ENCODE assay signal across 1 cellular context in the genomic region with DNA sequence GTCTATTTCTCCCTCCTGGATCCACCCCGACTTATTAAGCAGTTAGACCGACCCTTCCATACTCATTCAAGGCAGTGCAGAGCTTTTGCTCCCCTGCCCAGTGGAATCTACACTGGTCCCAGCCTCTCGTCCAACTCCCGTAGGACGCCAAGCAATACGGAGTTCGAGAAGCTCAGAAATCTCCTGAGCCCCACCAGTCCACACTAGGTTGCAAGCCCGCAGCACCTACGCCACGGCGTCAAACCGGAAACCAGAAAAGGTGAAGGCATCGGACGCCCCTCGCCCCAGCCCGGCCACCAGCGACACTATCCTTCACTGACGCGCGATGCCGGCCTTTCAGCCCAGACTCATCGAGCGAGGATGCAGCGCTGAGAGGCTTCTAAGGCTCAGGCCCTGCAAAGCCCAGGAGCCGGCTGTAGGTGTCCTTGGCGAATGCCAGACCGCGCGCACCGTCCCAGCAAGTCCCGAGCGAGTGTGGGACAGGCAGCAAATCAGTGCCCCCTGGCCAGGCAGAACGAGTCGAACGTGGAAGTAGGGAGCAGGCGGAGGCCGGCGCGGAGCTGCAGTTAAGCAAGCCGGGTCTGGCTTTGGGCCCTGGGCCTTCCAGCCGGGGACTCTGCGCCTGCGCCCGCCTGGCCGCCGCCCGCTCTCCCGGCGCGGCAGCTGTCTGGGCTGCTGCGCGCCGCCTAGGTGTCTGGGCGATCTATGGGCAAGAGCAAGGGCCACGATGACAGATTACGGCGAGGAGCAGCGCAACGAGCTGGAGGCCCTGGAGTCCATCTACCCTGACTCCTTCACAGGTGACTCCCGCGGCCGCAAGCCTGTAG.
TF ChIP-seq lines count a peak whose summit lies in the region.

A gene with protein sequence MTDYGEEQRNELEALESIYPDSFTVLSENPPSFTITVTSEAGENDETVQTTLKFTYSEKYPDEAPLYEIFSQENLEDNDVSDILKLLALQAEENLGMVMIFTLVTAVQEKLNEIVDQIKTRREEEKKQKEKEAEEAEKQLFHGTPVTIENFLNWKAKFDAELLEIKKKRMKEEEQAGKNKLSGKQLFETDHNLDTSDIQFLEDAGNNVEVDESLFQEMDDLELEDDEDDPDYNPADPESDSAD (plus strand): TSS at position 649 of the 827 bp plus-strand sequence. CDS start 79 bp downstream, at position 728.

TF ChIP-seq in GM12878, 131 proteins besides CTCF, POLR2A, EP300 and RAD21 (continued from another document and continues in another):
- TF ChIP-seq, protein P1, sequence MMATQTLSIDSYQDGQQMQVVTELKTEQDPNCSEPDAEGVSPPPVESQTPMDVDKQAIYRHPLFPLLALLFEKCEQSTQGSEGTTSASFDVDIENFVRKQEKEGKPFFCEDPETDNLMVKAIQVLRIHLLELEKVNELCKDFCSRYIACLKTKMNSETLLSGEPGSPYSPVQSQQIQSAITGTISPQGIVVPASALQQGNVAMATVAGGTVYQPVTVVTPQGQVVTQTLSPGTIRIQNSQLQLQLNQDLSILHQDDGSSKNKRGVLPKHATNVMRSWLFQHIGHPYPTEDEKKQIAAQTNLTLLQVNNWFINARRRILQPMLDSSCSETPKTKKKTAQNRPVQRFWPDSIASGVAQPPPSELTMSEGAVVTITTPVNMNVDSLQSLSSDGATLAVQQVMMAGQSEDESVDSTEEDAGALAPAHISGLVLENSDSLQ (IDR thresholded peaks at IDR 0.05): peak; percentile 34; the same call in 1 of the 2 replicates
- TF ChIP-seq BACH1 (IDR thresholded peaks at IDR 0.05; ENCODE audit: borderline replicate concordance) (peak; percentile 57; the same call in 1 of the 2 replicates), CREB1 (IDR thresholded peaks at IDR 0.05; ENCODE audit: low read depth) (peak; percentile 88), RUNX3 (IDR thresholded peaks at IDR 0.05; ENCODE audit: low read length) (peak; percentile 50), CHD2 (IDR thresholded peaks at IDR 0.05; ENCODE audit: borderline replicate concordance, low read depth, low read length) (peak; percentile 93), YY1 (IDR thresholded peaks at IDR 0.05; ENCODE audit: low read depth, low read length) (peak; percentile 91), TCF12 (IDR thresholded peaks at IDR 0.05; ENCODE audit: low read depth, low read length) (no peak), ZBED1 (IDR thresholded peaks at IDR 0.05; ENCODE audit: borderline replicate concordance) (no peak), IKZF1 (conservative IDR thresholded peaks at IDR 0.05) (peak; percentile 99), IRF4 (IDR thresholded peaks at IDR 0.05; ENCODE audit: low read depth, low read length) (0 out of 2 replicates have a peak, but pooled peaks have one; percentile 17), NR2C2 (IDR thresholded peaks at IDR 0.05; ENCODE audit: borderline replicate concordance, control insufficient read depth, insufficient read length, low read depth) (peak; percentile 95), RELA (IDR thresholded peaks at IDR 0.05; ENCODE audit: borderline replicate concordance, partially characterized antibody) (peak; percentile 91), HDAC6 (IDR thresholded peaks at IDR 0.05; ENCODE audit: unreplicated experiment) (peak; percentile 50), DPF2 (IDR thresholded peaks at IDR 0.05) (no peak), NR2C1 (IDR thresholded peaks at IDR 0.05) (peak; percentile 56), CBX5 (IDR thresholded peaks at IDR 0.05; ENCODE audit: low read depth) (peak; percentile 19; the same call in 1 of the 2 replicates), ZNF217 (IDR thresholded peaks at IDR 0.05) (no peak), RBBP5 (conservative IDR thresholded peaks at IDR 0.05) (no peak; the same call in 1 of the 2 replicates), SIX5 (IDR thresholded peaks at IDR 0.05; ENCODE audit: low read depth, low read length, severe bottlenecking) (peak; percentile 72), MTA2 (IDR thresholded peaks at IDR 0.05; ENCODE audit: low read depth) (no peak; the same call in 1 of the 2 replicates), MTA3 (IDR thresholded peaks at IDR 0.05; ENCODE audit: borderline replicate concordance, low read length) (no peak), HCFC1 (IDR thresholded peaks at IDR 0.05; ENCODE audit: low read length) (peak; percentile 92), GABPA (IDR thresholded peaks at IDR 0.05; ENCODE audit: low read depth) (no peak), NRF1 (conservative IDR thresholded peaks at IDR 0.05; ENCODE audit: low read depth, low read length) (peak; percentile 76), JUND (IDR thresholded peaks at IDR 0.05; ENCODE audit: low read depth, low read length) (0 out of 2 replicates have a peak, but pooled peaks have one; percentile 26), SMAD1 (IDR thresholded peaks at IDR 0.05; ENCODE audit: low read depth, partially characterized antibody) (no peak), CBX3 (IDR thresholded peaks at IDR 0.05; ENCODE audit: borderline replicate concordance, low read depth) (no peak), TCF7 (IDR thresholded peaks at IDR 0.05; ENCODE audit: borderline replicate concordance) (peak; percentile 46; the same call in 1 of the 2 replicates)
- TF ChIP-seq, protein P2, sequence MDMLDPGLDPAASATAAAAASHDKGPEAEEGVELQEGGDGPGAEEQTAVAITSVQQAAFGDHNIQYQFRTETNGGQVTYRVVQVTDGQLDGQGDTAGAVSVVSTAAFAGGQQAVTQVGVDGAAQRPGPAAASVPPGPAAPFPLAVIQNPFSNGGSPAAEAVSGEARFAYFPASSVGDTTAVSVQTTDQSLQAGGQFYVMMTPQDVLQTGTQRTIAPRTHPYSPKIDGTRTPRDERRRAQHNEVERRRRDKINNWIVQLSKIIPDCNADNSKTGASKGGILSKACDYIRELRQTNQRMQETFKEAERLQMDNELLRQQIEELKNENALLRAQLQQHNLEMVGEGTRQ (IDR thresholded peaks at IDR 0.05; ENCODE audit: borderline replicate concordance, low read depth, low read length): no peak
- TF ChIP-seq, protein P3, sequence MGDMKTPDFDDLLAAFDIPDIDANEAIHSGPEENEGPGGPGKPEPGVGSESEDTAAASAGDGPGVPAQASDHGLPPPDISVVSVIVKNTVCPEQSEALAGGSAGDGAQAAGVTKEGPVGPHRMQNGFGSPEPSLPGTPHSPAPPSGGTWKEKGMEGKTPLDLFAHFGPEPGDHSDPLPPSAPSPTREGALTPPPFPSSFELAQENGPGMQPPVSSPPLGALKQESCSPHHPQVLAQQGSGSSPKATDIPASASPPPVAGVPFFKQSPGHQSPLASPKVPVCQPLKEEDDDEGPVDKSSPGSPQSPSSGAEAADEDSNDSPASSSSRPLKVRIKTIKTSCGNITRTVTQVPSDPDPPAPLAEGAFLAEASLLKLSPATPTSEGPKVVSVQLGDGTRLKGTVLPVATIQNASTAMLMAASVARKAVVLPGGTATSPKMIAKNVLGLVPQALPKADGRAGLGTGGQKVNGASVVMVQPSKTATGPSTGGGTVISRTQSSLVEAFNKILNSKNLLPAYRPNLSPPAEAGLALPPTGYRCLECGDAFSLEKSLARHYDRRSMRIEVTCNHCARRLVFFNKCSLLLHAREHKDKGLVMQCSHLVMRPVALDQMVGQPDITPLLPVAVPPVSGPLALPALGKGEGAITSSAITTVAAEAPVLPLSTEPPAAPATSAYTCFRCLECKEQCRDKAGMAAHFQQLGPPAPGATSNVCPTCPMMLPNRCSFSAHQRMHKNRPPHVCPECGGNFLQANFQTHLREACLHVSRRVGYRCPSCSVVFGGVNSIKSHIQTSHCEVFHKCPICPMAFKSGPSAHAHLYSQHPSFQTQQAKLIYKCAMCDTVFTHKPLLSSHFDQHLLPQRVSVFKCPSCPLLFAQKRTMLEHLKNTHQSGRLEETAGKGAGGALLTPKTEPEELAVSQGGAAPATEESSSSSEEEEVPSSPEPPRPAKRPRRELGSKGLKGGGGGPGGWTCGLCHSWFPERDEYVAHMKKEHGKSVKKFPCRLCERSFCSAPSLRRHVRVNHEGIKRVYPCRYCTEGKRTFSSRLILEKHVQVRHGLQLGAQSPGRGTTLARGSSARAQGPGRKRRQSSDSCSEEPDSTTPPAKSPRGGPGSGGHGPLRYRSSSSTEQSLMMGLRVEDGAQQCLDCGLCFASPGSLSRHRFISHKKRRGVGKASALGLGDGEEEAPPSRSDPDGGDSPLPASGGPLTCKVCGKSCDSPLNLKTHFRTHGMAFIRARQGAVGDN (IDR thresholded peaks at IDR 0.05): peak; percentile 60; the same call in 1 of the 2 replicates
- TF ChIP-seq, protein P4, sequence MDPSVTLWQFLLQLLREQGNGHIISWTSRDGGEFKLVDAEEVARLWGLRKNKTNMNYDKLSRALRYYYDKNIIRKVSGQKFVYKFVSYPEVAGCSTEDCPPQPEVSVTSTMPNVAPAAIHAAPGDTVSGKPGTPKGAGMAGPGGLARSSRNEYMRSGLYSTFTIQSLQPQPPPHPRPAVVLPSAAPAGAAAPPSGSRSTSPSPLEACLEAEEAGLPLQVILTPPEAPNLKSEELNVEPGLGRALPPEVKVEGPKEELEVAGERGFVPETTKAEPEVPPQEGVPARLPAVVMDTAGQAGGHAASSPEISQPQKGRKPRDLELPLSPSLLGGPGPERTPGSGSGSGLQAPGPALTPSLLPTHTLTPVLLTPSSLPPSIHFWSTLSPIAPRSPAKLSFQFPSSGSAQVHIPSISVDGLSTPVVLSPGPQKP (IDR thresholded peaks at IDR 0.05; ENCODE audit: low read depth, low read length): peak; percentile 82
- TF ChIP-seq, protein P5, sequence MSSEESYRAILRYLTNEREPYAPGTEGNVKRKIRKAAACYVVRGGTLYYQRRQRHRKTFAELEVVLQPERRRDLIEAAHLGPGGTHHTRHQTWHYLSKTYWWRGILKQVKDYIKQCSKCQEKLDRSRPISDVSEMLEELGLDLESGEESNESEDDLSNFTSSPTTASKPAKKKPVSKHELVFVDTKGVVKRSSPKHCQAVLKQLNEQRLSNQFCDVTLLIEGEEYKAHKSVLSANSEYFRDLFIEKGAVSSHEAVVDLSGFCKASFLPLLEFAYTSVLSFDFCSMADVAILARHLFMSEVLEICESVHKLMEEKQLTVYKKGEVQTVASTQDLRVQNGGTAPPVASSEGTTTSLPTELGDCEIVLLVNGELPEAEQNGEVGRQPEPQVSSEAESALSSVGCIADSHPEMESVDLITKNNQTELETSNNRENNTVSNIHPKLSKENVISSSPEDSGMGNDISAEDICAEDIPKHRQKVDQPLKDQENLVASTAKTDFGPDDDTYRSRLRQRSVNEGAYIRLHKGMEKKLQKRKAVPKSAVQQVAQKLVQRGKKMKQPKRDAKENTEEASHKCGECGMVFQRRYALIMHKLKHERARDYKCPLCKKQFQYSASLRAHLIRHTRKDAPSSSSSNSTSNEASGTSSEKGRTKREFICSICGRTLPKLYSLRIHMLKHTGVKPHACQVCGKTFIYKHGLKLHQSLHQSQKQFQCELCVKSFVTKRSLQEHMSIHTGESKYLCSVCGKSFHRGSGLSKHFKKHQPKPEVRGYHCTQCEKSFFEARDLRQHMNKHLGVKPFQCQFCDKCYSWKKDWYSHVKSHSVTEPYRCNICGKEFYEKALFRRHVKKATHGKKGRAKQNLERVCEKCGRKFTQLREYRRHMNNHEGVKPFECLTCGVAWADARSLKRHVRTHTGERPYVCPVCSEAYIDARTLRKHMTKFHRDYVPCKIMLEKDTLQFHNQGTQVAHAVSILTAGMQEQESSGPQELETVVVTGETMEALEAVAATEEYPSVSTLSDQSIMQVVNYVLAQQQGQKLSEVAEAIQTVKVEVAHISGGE (CRISPR knock-in tag; IDR thresholded peaks at IDR 0.05): no peak
- TF ChIP-seq, protein P6, sequence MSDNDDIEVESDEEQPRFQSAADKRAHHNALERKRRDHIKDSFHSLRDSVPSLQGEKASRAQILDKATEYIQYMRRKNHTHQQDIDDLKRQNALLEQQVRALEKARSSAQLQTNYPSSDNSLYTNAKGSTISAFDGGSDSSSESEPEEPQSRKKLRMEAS (IDR thresholded peaks at IDR 0.05; ENCODE audit: low read depth, low read length): peak; percentile 100
- TF ChIP-seq, protein P7, sequence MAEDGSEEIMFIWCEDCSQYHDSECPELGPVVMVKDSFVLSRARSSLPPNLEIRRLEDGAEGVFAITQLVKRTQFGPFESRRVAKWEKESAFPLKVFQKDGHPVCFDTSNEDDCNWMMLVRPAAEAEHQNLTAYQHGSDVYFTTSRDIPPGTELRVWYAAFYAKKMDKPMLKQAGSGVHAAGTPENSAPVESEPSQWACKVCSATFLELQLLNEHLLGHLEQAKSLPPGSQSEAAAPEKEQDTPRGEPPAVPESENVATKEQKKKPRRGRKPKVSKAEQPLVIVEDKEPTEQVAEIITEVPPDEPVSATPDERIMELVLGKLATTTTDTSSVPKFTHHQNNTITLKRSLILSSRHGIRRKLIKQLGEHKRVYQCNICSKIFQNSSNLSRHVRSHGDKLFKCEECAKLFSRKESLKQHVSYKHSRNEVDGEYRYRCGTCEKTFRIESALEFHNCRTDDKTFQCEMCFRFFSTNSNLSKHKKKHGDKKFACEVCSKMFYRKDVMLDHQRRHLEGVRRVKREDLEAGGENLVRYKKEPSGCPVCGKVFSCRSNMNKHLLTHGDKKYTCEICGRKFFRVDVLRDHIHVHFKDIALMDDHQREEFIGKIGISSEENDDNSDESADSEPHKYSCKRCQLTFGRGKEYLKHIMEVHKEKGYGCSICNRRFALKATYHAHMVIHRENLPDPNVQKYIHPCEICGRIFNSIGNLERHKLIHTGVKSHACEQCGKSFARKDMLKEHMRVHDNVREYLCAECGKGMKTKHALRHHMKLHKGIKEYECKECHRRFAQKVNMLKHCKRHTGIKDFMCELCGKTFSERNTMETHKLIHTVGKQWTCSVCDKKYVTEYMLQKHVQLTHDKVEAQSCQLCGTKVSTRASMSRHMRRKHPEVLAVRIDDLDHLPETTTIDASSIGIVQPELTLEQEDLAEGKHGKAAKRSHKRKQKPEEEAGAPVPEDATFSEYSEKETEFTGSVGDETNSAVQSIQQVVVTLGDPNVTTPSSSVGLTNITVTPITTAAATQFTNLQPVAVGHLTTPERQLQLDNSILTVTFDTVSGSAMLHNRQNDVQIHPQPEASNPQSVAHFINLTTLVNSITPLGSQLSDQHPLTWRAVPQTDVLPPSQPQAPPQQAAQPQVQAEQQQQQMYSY (CRISPR knock-in tag; IDR thresholded peaks at IDR 0.05): no peak
- TF ChIP-seq, protein P8, sequence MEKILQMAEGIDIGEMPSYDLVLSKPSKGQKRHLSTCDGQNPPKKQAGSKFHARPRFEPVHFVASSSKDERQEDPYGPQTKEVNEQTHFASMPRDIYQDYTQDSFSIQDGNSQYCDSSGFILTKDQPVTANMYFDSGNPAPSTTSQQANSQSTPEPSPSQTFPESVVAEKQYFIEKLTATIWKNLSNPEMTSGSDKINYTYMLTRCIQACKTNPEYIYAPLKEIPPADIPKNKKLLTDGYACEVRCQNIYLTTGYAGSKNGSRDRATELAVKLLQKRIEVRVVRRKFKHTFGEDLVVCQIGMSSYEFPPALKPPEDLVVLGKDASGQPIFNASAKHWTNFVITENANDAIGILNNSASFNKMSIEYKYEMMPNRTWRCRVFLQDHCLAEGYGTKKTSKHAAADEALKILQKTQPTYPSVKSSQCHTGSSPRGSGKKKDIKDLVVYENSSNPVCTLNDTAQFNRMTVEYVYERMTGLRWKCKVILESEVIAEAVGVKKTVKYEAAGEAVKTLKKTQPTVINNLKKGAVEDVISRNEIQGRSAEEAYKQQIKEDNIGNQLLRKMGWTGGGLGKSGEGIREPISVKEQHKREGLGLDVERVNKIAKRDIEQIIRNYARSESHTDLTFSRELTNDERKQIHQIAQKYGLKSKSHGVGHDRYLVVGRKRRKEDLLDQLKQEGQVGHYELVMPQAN (conservative IDR thresholded peaks at IDR 0.05): peak; percentile 79
- TF ChIP-seq, protein P9, sequence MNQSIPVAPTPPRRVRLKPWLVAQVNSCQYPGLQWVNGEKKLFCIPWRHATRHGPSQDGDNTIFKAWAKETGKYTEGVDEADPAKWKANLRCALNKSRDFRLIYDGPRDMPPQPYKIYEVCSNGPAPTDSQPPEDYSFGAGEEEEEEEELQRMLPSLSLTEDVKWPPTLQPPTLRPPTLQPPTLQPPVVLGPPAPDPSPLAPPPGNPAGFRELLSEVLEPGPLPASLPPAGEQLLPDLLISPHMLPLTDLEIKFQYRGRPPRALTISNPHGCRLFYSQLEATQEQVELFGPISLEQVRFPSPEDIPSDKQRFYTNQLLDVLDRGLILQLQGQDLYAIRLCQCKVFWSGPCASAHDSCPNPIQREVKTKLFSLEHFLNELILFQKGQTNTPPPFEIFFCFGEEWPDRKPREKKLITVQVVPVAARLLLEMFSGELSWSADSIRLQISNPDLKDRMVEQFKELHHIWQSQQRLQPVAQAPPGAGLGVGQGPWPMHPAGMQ (IDR thresholded peaks at IDR 0.05; ENCODE audit: borderline replicate concordance): peak; percentile 100
